ENCODE assay signal across 18 cellular contexts in the genomic region with DNA sequence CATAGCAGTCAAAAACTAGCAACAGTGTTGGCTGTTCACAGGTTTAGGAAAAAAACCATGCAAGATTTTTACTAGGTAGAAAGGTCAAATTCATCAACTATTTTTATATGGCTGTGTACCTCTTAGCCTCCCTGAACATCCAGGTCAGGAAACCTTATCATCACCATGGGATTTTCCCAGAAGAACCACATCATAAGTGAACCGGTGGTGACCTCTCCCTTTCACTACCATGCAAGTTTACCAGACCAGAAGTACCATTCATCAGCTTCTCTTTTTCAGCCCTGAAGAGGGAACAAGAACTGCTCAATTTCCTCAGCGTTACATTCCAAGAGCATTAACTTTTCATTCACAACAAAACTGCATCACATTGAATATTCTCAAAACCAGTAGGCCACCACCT. TPM values are rescaled to one million over a fixed set of nuclear protein-coding genes. Genes with fewer than 3 reads are reported as not detected.
DNase-seq lines count a peak whose midpoint lies in the region; ATAC-seq and TF ChIP-seq lines count a peak whose summit lies in the region.
"Had no signal": no experiment of that assay in that cellular context is flagged by ENCODE, and none has a peak within 500 bp of the region (broad histone marks: within the 10 kb centered on the region; RNA-seq: fewer than 3 reads in every experiment).

No MANE protein-coding gene starts in this region.

- H4K20me1 ChIP-seq in osteoblast (ENCODE audit: insufficient read depth, low read length) = peaks cover 20% of the 10 kb centered on the region

- H3K27me3 Mint-ChIP-seq in activated T-cell treated with anti-CD3 and anti-CD28 coated beads, Interleukin-2, amount 50 U/mL, for 24 hours = no peaks in the 10 kb centered on the region
- H3K27me3 Mint-ChIP-seq in activated T-helper 17 cell treated with anti-CD3 and anti-CD28 coated beads, Interleukin-2, amount 50 U/mL, for 72 hours = no peaks in the 10 kb centered on the region
- H3K27me3 Mint-ChIP-seq: central memory CD8-positive, alpha-beta T cell; stimulated activated memory B cell treated with anti-CD40 and anti-IgM and Interleukin-4, amounts not matched to agents 10 μg/mL and 1 μg/mL and 100 μg/mL, for 72 hours had no signal

- no peak overlapping the region for H3K4me2 ChIP-seq in osteoblast (ENCODE audit: insufficient read depth, low read length)

- H3K27ac Mint-ChIP-seq in activated T-cell treated with anti-CD3 and anti-CD28 coated beads, Interleukin-2, amount 50 U/mL, for 24 hours = peak overlapping the region; percentile 86
- H3K27ac Mint-ChIP-seq in activated T-helper 17 cell treated with anti-CD3 and anti-CD28 coated beads, Interleukin-2, amount 50 U/mL, for 72 hours = peak overlapping the region; percentile 86
- H3K27ac Mint-ChIP-seq: stimulated activated memory B cell treated with anti-CD40 and anti-IgM and Interleukin-4, amounts not matched to agents 10 μg/mL and 1 μg/mL and 100 μg/mL, for 72 hours had no signal

- H2AFZ ChIP-seq in osteoblast (ENCODE audit: low read length) = no peak overlapping the region

- TF ChIP-seq POLR2A in gastrocnemius medialis (IDR thresholded peaks at IDR 0.05) = no peak

- peaks cover 89% of the 10 kb centered on the region for H3K4me1 Mint-ChIP-seq in activated T-cell treated with anti-CD3 and anti-CD28 coated beads, Interleukin-2, amount 50 U/mL, for 24 hours (ENCODE audit: low read depth)
- peaks cover 62% of the 10 kb centered on the region for H3K4me1 Mint-ChIP-seq in activated T-helper 17 cell treated with anti-CD3 and anti-CD28 coated beads, Interleukin-2, amount 50 U/mL, for 72 hours

- H3K27me3 ChIP-seq in gastrocnemius medialis = no peaks in the 10 kb centered on the region
- H3K27me3 ChIP-seq in osteoblast (ENCODE audit: insufficient read depth, low read length) = no peaks in the 10 kb centered on the region
- H3K27me3 ChIP-seq: pancreas had no signal

- no peaks in the 10 kb centered on the region for H3K9me3 ChIP-seq in gastrocnemius medialis
- H3K9me3 ChIP-seq in osteoblast (ENCODE audit: low read depth, low read length) = no peaks in the 10 kb centered on the region
- H3K9me3 ChIP-seq: left ventricle myocardium inferior, pancreas had no signal

- intact Hi-C loops in gastrocnemius medialis (cut with DNase I; ENCODE audit: low total_unique reads) = no loop called here

- TF ChIP-seq CTCF in gastrocnemius medialis (IDR thresholded peaks at IDR 0.05 in 4 of 5, conservative IDR thresholded peaks at IDR 0.05 in 1 of 5) = no peak
- TF ChIP-seq CTCF in osteoblast (IDR thresholded peaks at IDR 0.05; ENCODE audit: extremely low read depth, low read depth, low read length) = no peak

- ATAC-seq in GM18907 (IDR thresholded peaks at IDR 0.05; ENCODE audit: unreplicated experiment) (peak; percentile 32), gastrocnemius medialis (no peak), GM21529 (IDR thresholded peaks at IDR 0.05; ENCODE audit: unreplicated experiment) (no peak)
- peak; percentile 81 for ATAC-seq in activated T-helper 17 cell treated with anti-CD3 and anti-CD28 coated beads, Interleukin-2, amount 50 U/mL, for 72 hours (replicated peaks)
- ATAC-seq: pancreas; stimulated activated memory B cell treated with anti-CD40 and anti-IgM and Interleukin-4, amounts not matched to agents 10 μg/mL and 1 μg/mL and 100 μg/mL, for 72 hours had no signal

- DNase-seq in activated T-cell treated with anti-CD3 and anti-CD28 coated beads, Interleukin-2, amount 50 U/mL, for 24 hours = no peak
- no peak for DNase-seq in activated T-cell treated with anti-CD3 and anti-CD28 coated beads, Interleukin-2, amount 50 U/mL, for 1 hour
- no peak for DNase-seq in gastrocnemius medialis
- DNase-seq in osteoblast (ENCODE audit: insufficient read length, low spot score, missing footprints) = no peak
- no peak for DNase-seq in GDM1 (lab: John Stamatoyannopoulos, UW)
- DNase-seq: Calu3, Karpas-422, left ventricle myocardium inferior, NCI-H1417, NCI-H226, pancreas, Right ventricle myocardium superior, T1000 had no signal

- H3K27ac ChIP-seq in gastrocnemius medialis (peak overlapping the region; percentile 17 to 98 (median 90)), osteoblast (ENCODE audit: low read depth, low read length) (no peak overlapping the region)
- H3K27ac ChIP-seq: pancreas had no signal

- peaks cover 85% of the 10 kb centered on the region for H3K36me3 Mint-ChIP-seq in activated T-cell treated with anti-CD3 and anti-CD28 coated beads, Interleukin-2, amount 50 U/mL, for 24 hours (ENCODE audit: low read depth)
- H3K36me3 Mint-ChIP-seq in activated T-helper 17 cell treated with anti-CD3 and anti-CD28 coated beads, Interleukin-2, amount 50 U/mL, for 72 hours (ENCODE audit: low read depth) = peaks cover 91% of the 10 kb centered on the region

- peak overlapping the region; percentile 38 for H3K4me3 Mint-ChIP-seq in activated T-cell treated with anti-CD3 and anti-CD28 coated beads, Interleukin-2, amount 50 U/mL, for 24 hours
- peak overlapping the region; percentile 73 for H3K4me3 Mint-ChIP-seq in activated T-helper 17 cell treated with anti-CD3 and anti-CD28 coated beads, Interleukin-2, amount 50 U/mL, for 72 hours
- H3K4me3 Mint-ChIP-seq: central memory CD8-positive, alpha-beta T cell; stimulated activated memory B cell treated with anti-CD40 and anti-IgM and Interleukin-4, amounts not matched to agents 10 μg/mL and 1 μg/mL and 100 μg/mL, for 72 hours had no signal

- peaks cover 42% of the 10 kb centered on the region for H3K79me2 ChIP-seq in osteoblast (ENCODE audit: insufficient read depth, low read length)

- in situ Hi-C loops in gastrocnemius medialis (cut with MboI; ENCODE audit: low sequenced_read_pairs in 4 of 4) = loop anchor here in 1 of 4 donors (10.0 kb wide), 1 partner anchor 116 kb away; no protein-coding TSS in a partner anchor

- no peak overlapping the region for H3K4me3 ChIP-seq in gastrocnemius medialis
- H3K4me3 ChIP-seq in osteoblast (ENCODE audit: insufficient read depth, low read length) = no peak overlapping the region
- H3K4me3 ChIP-seq: left ventricle myocardium inferior, pancreas had no signal

- H3K4me1 ChIP-seq in gastrocnemius medialis = peaks cover 86 to 89% of the 10 kb centered on the region in 2 donors
- H3K4me1 ChIP-seq in osteoblast (ENCODE audit: insufficient read depth, low read length) = peaks cover 19% of the 10 kb centered on the region

- H3K36me3 ChIP-seq in gastrocnemius medialis = peaks cover 0 to 18% of the 10 kb centered on the region in 2 donors
- H3K36me3 ChIP-seq in osteoblast (ENCODE audit: insufficient read depth, low read length) = peaks cover 43% of the 10 kb centered on the region

- no peaks in the 10 kb centered on the region for H3K9me3 Mint-ChIP-seq in activated T-cell treated with anti-CD3 and anti-CD28 coated beads, Interleukin-2, amount 50 U/mL, for 24 hours
- no peaks in the 10 kb centered on the region for H3K9me3 Mint-ChIP-seq in activated T-helper 17 cell treated with anti-CD3 and anti-CD28 coated beads, Interleukin-2, amount 50 U/mL, for 72 hours
- H3K9me3 Mint-ChIP-seq: central memory CD8-positive, alpha-beta T cell; stimulated activated memory B cell treated with anti-CD40 and anti-IgM and Interleukin-4, amounts not matched to agents 10 μg/mL and 1 μg/mL and 100 μg/mL, for 72 hours had no signal

RNA-seq across cellular contexts. Expression of gene SSBP3, which starts 5.9 kb away (rescaled TPM):
- total RNA-seq in activated T-helper 17 cell treated with anti-CD3 and anti-CD28 coated beads, Interleukin-2, amount 50 U/mL, for 72 hours = 10 to 100 TPM; 40.3 to 56.3 TPM
- total RNA-seq in gastrocnemius medialis (10 to 100 TPM in 3 of 4 donors, 1 to 10 TPM in 1; 3.6 to 21.0 (median 14.9) TPM), osteoblast (14.5 and 18.3 TPM in 2 replicates)

Comparison
In these comparisons a context has a peak if more than half of its experiments do, and no peak if none do; other contexts are left out.
1. ATAC-seq: peak in GM18907 (single experiment) and activated T-helper 17 cell treated with anti-CD3 and anti-CD28 coated beads, Interleukin-2, amount 50 U/mL, for 72 hours (single experiment); none in gastrocnemius medialis (0 of 2) and GM21529 (single experiment).